ENCODE assay signal across 1 cellular context in the genomic region with DNA sequence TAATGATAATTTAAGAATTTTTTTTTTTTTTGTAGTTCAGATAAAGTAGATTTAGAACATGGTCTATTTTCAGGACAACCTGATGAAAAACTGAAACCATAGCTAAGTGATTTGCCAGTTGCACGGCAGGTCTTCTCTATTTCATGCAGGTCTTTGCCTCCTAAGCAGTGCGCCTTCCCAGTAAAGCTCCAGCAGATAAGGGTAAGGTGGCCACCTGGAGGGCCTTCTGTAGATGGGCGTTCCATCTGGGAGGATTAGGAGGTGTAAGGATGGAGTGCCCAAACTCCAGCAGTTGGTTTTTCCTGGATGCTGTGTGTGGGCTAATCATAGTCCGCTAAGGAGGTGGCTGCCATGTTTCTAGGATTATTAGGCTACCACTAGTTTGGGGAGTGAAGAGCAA.
TF ChIP-seq lines count a peak whose summit lies in the region.

No MANE protein-coding gene starts in this region.

TF ChIP-seq in K562, 482 proteins besides CTCF, POLR2A, EP300 and RAD21:
- TF ChIP-seq, protein P1, sequence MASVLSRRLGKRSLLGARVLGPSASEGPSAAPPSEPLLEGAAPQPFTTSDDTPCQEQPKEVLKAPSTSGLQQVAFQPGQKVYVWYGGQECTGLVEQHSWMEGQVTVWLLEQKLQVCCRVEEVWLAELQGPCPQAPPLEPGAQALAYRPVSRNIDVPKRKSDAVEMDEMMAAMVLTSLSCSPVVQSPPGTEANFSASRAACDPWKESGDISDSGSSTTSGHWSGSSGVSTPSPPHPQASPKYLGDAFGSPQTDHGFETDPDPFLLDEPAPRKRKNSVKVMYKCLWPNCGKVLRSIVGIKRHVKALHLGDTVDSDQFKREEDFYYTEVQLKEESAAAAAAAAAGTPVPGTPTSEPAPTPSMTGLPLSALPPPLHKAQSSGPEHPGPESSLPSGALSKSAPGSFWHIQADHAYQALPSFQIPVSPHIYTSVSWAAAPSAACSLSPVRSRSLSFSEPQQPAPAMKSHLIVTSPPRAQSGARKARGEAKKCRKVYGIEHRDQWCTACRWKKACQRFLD (CRISPR knock-in tag; IDR thresholded peaks at IDR 0.05) = no peak
- no peak for TF ChIP-seq HBP1 (CRISPR knock-in tag; IDR thresholded peaks at IDR 0.05)
- no peak for TF ChIP-seq ZMIZ1 (IDR thresholded peaks at IDR 0.05; ENCODE audit: low read depth in 2 of 2, low read length in 2 of 2)
- TF ChIP-seq CHCHD3 (CRISPR knock-in tag; IDR thresholded peaks at IDR 0.05) = no peak
- TF ChIP-seq, protein P2, sequence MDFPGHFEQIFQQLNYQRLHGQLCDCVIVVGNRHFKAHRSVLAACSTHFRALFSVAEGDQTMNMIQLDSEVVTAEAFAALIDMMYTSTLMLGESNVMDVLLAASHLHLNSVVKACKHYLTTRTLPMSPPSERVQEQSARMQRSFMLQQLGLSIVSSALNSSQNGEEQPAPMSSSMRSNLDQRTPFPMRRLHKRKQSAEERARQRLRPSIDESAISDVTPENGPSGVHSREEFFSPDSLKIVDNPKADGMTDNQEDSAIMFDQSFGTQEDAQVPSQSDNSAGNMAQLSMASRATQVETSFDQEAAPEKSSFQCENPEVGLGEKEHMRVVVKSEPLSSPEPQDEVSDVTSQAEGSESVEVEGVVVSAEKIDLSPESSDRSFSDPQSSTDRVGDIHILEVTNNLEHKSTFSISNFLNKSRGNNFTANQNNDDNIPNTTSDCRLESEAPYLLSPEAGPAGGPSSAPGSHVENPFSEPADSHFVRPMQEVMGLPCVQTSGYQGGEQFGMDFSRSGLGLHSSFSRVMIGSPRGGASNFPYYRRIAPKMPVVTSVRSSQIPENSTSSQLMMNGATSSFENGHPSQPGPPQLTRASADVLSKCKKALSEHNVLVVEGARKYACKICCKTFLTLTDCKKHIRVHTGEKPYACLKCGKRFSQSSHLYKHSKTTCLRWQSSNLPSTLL (IDR thresholded peaks at IDR 0.05) = no peak
- no peak for TF ChIP-seq TCFL5 (CRISPR knock-in tag; conservative IDR thresholded peaks at IDR 0.05)
- no peak for TF ChIP-seq TAL1 (IDR thresholded peaks at IDR 0.05)
- no peak for TF ChIP-seq ELF2 (CRISPR knock-in tag; IDR thresholded peaks at IDR 0.05)
- TF ChIP-seq KAT2B (IDR thresholded peaks at IDR 0.05; ENCODE audit: low read depth, low read length) = no peak
